Comparison of ENCODE assay signal across 1 cellular context in genomic region chr2:37877457-37878315, GRCh38.
A peak's percentile ranks its signal among the peaks of the same experiment; 100 is the strongest.
TF ChIP-seq lines count a peak whose summit lies in the region.

No MANE protein-coding gene starts in this region.

TF ChIP-seq in K562, 482 proteins besides CTCF, POLR2A, EP300 and RAD21 (continued from another document):
- TF ChIP-seq THAP7 (CRISPR knock-in tag; IDR thresholded peaks at IDR 0.05) (no peak), KDM4B (IDR thresholded peaks at IDR 0.05; ENCODE audit: borderline replicate concordance in 2 of 2, low read depth in 1 of 2) (no peak), FOSL1 (tag; conservative IDR thresholded peaks at IDR 0.05) (peak; percentile 71), DPF2 (IDR thresholded peaks at IDR 0.05) (no peak), DEAF1 (CRISPR knock-in tag; IDR thresholded peaks at IDR 0.05) (peak; percentile 85), BCL6 (CRISPR knock-in tag; IDR thresholded peaks at IDR 0.05) (no peak), E4F1 (CRISPR knock-in tag; IDR thresholded peaks at IDR 0.05; ENCODE audit: borderline replicate concordance) (no peak), ZNF408 (CRISPR knock-in tag; IDR thresholded peaks at IDR 0.05; ENCODE audit: low read depth) (no peak), JUND (IDR thresholded peaks at IDR 0.05; ENCODE audit: borderline replicate concordance, low read depth, low read length) (no peak; the same call in 1 of the 2 replicates), JUND (tag; IDR thresholded peaks at IDR 0.05; ENCODE audit: borderline replicate concordance, low read depth, low read length) (peak; percentile 38; the same call in 1 of the 3 replicates), FOXK1 (CRISPR knock-in tag; IDR thresholded peaks at IDR 0.05; ENCODE audit: borderline replicate concordance) (no peak), ZC3H8 (IDR thresholded peaks at IDR 0.05) (no peak), STAG1 (CRISPR knock-in tag; IDR thresholded peaks at IDR 0.05; ENCODE audit: borderline replicate concordance) (peak; percentile 39; the same call in 1 of the 2 replicates), ZNF57 (CRISPR knock-in tag; IDR thresholded peaks at IDR 0.05) (no peak), SMC3 (conservative IDR thresholded peaks at IDR 0.05; ENCODE audit: insufficient read depth, low read depth, low read length) (peak; percentile 21; the same call in 1 of the 2 replicates), ZNF830 (CRISPR knock-in tag; IDR thresholded peaks at IDR 0.05) (no peak), PRPF4 (IDR thresholded peaks at IDR 0.05; ENCODE audit: insufficient read depth, low read depth, low read length, poor library complexity, severe bottlenecking) (no peak), XRCC3 (IDR thresholded peaks at IDR 0.05) (no peak), STAT6 (CRISPR knock-in tag; IDR thresholded peaks at IDR 0.05) (no peak), ATF3 (IDR thresholded peaks at IDR 0.05) (peak; percentile 41; the same call in 1 of the 2 replicates), ATF3 (CRISPR knock-in tag; conservative IDR thresholded peaks at IDR 0.05) (no peak), FOXJ3 (CRISPR knock-in tag; IDR thresholded peaks at IDR 0.05) (no peak), TEAD2 (tag; IDR thresholded peaks at IDR 0.05) (no peak), TFE3 (CRISPR knock-in tag; IDR thresholded peaks at IDR 0.05) (no peak), BACH1 (tag; IDR thresholded peaks at IDR 0.05) (no peak), CREM (IDR thresholded peaks at IDR 0.05; ENCODE audit: low read depth) (peak; percentile 30; the same call in 1 of the 2 replicates), ATF6 (CRISPR knock-in tag; IDR thresholded peaks at IDR 0.05) (no peak)
